In genomic region chr2:43269074-43269572, GRCh38 we compare ENCODE assay signal across 1 cellular context.
TF ChIP-seq lines count a peak whose summit lies in the region.

No MANE protein-coding gene starts in this region.

TF ChIP-seq in WTC11, 78 proteins besides CTCF, POLR2A, EP300 and RAD21 (continued from another document):
- TF ChIP-seq ARID4B (CRISPR knock-in tag; IDR thresholded peaks at IDR 0.05; ENCODE audit: borderline replicate concordance) = no peak
- no peak for TF ChIP-seq E2F1 (CRISPR knock-in tag; IDR thresholded peaks at IDR 0.05)
- TF ChIP-seq NR3C1 (CRISPR knock-in tag; conservative IDR thresholded peaks at IDR 0.05; ENCODE audit: low read depth) = no peak
- TF ChIP-seq ZNF263 (CRISPR knock-in tag; IDR thresholded peaks at IDR 0.05; ENCODE audit: low read depth) = no peak
- TF ChIP-seq GABPB1 (CRISPR knock-in tag; IDR thresholded peaks at IDR 0.05) = no peak
- no peak for TF ChIP-seq ZNF416 (CRISPR knock-in tag; IDR thresholded peaks at IDR 0.05)
- TF ChIP-seq ZNF532 (CRISPR knock-in tag; IDR thresholded peaks at IDR 0.05; ENCODE audit: borderline replicate concordance) = no peak
- no peak for TF ChIP-seq ZNF232 (CRISPR knock-in tag; IDR thresholded peaks at IDR 0.05)
- TF ChIP-seq ZNF317 (CRISPR knock-in tag; IDR thresholded peaks at IDR 0.05; ENCODE audit: borderline replicate concordance, low read depth) = no peak
- no peak for TF ChIP-seq ZBTB21 (CRISPR knock-in tag; IDR thresholded peaks at IDR 0.05; ENCODE audit: borderline replicate concordance)
- TF ChIP-seq NR1H2 (CRISPR knock-in tag; IDR thresholded peaks at IDR 0.05) = no peak
- no peak for TF ChIP-seq SP1 (CRISPR knock-in tag; conservative IDR thresholded peaks at IDR 0.05)
